In the genomic region with DNA sequence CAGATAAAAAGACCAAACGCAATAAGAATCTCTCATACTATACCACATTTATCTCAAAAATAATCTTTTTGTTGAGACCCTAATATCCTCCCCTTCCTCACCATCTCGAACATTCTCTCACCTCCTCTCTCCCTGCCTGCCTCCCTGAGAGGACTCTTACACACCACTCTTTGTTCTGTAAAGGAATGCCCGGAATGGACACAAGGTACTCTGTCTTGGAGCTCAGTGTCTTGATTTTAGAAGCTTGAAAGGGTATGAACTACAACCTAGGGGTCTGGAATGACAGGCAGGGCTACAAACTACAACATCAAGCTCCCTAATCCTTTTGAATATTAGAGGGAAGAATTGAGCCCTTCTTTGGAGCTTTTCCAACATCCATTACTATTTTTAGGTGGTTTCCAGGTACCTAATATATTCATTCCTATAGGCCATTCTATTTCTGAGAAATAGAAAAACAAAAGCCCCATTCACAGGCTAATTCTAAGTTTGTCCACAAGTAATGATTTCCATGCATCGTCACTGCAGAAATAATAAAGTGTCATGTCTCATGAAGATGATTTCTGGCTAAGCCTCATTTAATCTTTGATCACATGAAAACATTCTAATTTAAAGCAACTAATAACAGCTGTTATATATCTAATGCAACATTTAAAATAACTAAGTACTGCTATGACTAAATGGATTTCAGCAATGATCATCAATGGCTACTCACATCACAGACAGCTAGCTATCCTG, we compare ENCODE assay signal across 21 cellular contexts.
"Had no signal": no experiment of that assay in that cellular context is flagged by ENCODE, and none has a peak within 500 bp of the region (broad histone marks: within the 10 kb centered on the region; RNA-seq: fewer than 3 reads in every experiment).

No MANE protein-coding gene starts in this region.

- DNase-seq: activated CD4-positive, alpha-beta T cell treated with anti-CD3 and anti-CD28 coated beads, Interleukin-2, amount 10 ng/mL, durations not matched to agents 7 days and 5 days; activated CD4-positive, CD25-positive, alpha-beta regulatory T cell; activated CD8-positive, alpha-beta T cell treated with anti-CD3 and anti-CD28 coated beads, Interleukin-2, amount 10 ng/mL, durations not matched to agents 7 days and 5 days; activated naive CD4-positive, alpha-beta T cell treated with anti-CD3 and anti-CD28 coated beads for 36 hours; activated T-cell treated with anti-CD3 and anti-CD28 coated beads, Interleukin-2, amount 50 U/mL, for 24 hours; cerebellar nuclear complex; effector memory CD8-positive, alpha-beta T cell; esophagus squamous epithelium; left colon; lower lobe of right lung; psoas muscle; right lobe of liver; stimulated activated CD4-positive, alpha-beta T cell treated with anti-CD3 and anti-CD28 coated beads, Interleukin-4, amount 100 ng/mL, for 1 hour; stimulated activated naive CD8-positive, alpha-beta T cell treated with anti-CD3 and anti-CD28 coated beads, Interleukin-15, amount 100 ng/mL, for 72 hours; T-helper 1 cell; T-helper 9 cell had no signal

- ATAC-seq: activated CD8-positive, alpha-beta T cell treated with anti-CD3 and anti-CD28 coated beads, Interleukin-2, amount 10 ng/mL, durations not matched to agents 7 days and 5 days; effector memory CD8-positive, alpha-beta T cell; left colon; lower lobe of right lung; psoas muscle; right lobe of liver; stimulated activated naive CD8-positive, alpha-beta T cell treated with anti-CD3 and anti-CD28 coated beads, Interleukin-15, amount 100 ng/mL, for 72 hours had no signal

- H3K27ac ChIP-seq: ascending aorta, esophagus squamous epithelium, lower lobe of right lung, psoas muscle, right lobe of liver, thoracic aorta had no signal

- H3K4me1 Mint-ChIP-seq: activated CD4-positive, alpha-beta T cell treated with anti-CD3 and anti-CD28 coated beads, Interleukin-2, amount 10 ng/mL, durations not matched to agents 7 days and 5 days; nephron; stimulated activated naive CD8-positive, alpha-beta T cell treated with anti-CD3 and anti-CD28 coated beads, Interleukin-15, amount 100 ng/mL, for 72 hours had no signal

- H3K4me1 ChIP-seq: ascending aorta, esophagus squamous epithelium, lower lobe of right lung, psoas muscle, right lobe of liver had no signal

- H3K4me3 Mint-ChIP-seq: activated CD4-positive, alpha-beta T cell treated with anti-CD3 and anti-CD28 coated beads, Interleukin-2, amount 10 ng/mL, durations not matched to agents 7 days and 5 days; activated CD8-positive, alpha-beta T cell treated with anti-CD3 and anti-CD28 coated beads, Interleukin-2, amount 10 ng/mL, durations not matched to agents 7 days and 5 days; activated naive CD4-positive, alpha-beta T cell treated with anti-CD3 and anti-CD28 coated beads for 36 hours; activated T-cell treated with anti-CD3 and anti-CD28 coated beads, Interleukin-2, amount 50 U/mL, for 24 hours; effector memory CD8-positive, alpha-beta T cell; nephron; stimulated activated naive CD8-positive, alpha-beta T cell treated with anti-CD3 and anti-CD28 coated beads, Interleukin-15, amount 100 ng/mL, for 72 hours had no signal

- H3K4me3 ChIP-seq: ascending aorta, esophagus squamous epithelium, lower lobe of right lung, psoas muscle, right lobe of liver, smooth muscle cell, thoracic aorta had no signal

- H3K27me3 ChIP-seq: ascending aorta, right lobe of liver had no signal

- H3K27ac Mint-ChIP-seq: activated CD4-positive, alpha-beta T cell treated with anti-CD3 and anti-CD28 coated beads, Interleukin-2, amount 10 ng/mL, durations not matched to agents 7 days and 5 days; activated CD8-positive, alpha-beta T cell treated with anti-CD3 and anti-CD28 coated beads, Interleukin-2, amount 10 ng/mL, durations not matched to agents 7 days and 5 days; activated naive CD4-positive, alpha-beta T cell treated with anti-CD3 and anti-CD28 coated beads for 36 hours; activated T-cell treated with anti-CD3 and anti-CD28 coated beads, Interleukin-2, amount 50 U/mL, for 24 hours; activated T-helper 2 cell treated with anti-CD3 and anti-CD28 coated beads, Interferon-gamma antibody, Interleukin-2, Interleukin-4, amounts not matched to agents 10 μg/mL and 5 μg/mL and 100 μg/mL, durations not matched to agents 14 hours and 24 hours and 36 hours; effector memory CD8-positive, alpha-beta T cell; nephron; stimulated activated naive CD8-positive, alpha-beta T cell treated with anti-CD3 and anti-CD28 coated beads, Interleukin-15, amount 100 ng/mL, for 72 hours had no signal

- H3K9me3 Mint-ChIP-seq: activated CD4-positive, alpha-beta T cell treated with anti-CD3 and anti-CD28 coated beads, Interleukin-2, amount 10 ng/mL, durations not matched to agents 7 days and 5 days; activated naive CD4-positive, alpha-beta T cell treated with anti-CD3 and anti-CD28 coated beads for 36 hours; activated T-cell treated with anti-CD3 and anti-CD28 coated beads, Interleukin-2, amount 50 U/mL, for 24 hours; activated T-helper 2 cell treated with anti-CD3 and anti-CD28 coated beads, Interferon-gamma antibody, Interleukin-2, Interleukin-4, amounts not matched to agents 10 μg/mL and 5 μg/mL and 100 μg/mL, durations not matched to agents 14 hours and 24 hours and 36 hours; nephron had no signal

- H3K9me3 ChIP-seq: ascending aorta, esophagus squamous epithelium, lower lobe of right lung, psoas muscle, right lobe of liver, thoracic aorta had no signal

- H3K4me2 ChIP-seq: smooth muscle cell had no signal

- H3K36me3 ChIP-seq: ascending aorta, esophagus squamous epithelium, lower lobe of right lung, right lobe of liver, thoracic aorta had no signal
